Comparison of ENCODE assay signal across 24 cellular contexts in the genomic region with DNA sequence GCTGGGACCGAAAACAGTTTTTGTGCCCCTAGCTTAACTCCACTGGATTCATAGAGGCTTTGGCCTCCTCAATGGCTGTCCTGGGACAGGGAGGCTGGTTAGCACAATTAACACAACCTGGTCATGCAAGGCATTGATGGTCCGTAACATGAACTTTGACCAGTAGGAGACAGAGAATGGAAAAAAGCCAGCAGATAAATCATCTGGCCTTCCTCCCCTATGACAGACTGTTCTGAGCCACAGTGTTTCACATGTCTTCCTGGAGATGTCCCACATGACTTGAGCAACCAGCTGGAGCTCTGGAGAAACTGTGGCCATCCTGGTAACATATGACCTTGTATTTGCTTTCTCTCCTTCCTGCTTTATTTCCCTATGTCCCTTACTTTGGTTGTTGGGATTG.
DNase-seq lines count a peak whose midpoint lies in the region; ATAC-seq and TF ChIP-seq lines count a peak whose summit lies in the region.
"Had no signal": no experiment of that assay in that cellular context is flagged by ENCODE, and none has a peak within 500 bp of the region (broad histone marks: within the 10 kb centered on the region; RNA-seq: fewer than 3 reads in every experiment).

No MANE protein-coding gene starts in this region.

- 88 to 96% methylated on average over 2 of the region's 2 CpGs for WGBS in endodermal cell (ENCODE audit: insufficient coverage in 1 of 2, insufficient read length in 1 of 2), 2 experiments

- TF ChIP-seq CTCF in endodermal cell (conservative IDR thresholded peaks at IDR 0.05) (no peak), nephron (IDR thresholded peaks at IDR 0.05; ENCODE audit: unreplicated experiment in 3 of 3) (no peak), HFFc6 (IDR thresholded peaks at IDR 0.05) (no peak)

- H3K4me3 Mint-ChIP-seq in endodermal cell (no peak overlapping the region), nephron (no peak overlapping the region), HFFc6 (no peak overlapping the region)
- H3K4me3 Mint-ChIP-seq: CD14-positive monocyte; CD4-positive, alpha-beta T cell; CD8-positive, alpha-beta memory T cell; GM23338; H9 had no signal

- H3K4me3 ChIP-seq in endodermal cell (ENCODE audit: low read length), result no peak overlapping the region
- H3K4me3 ChIP-seq: A549; BLaER1 treated with 17β-estradiol and CSF1 and Interleukin-3, amounts not matched to agents 10 nM and 100 nM; GM23338 had no signal

- in situ Hi-C loops in Caki2 (cut with HindIII; ENCODE audit: low pct_unique_long_range_greater_than_20kb, low sequenced_read_pairs), result no loop called here

- H3K4me1 ChIP-seq in endodermal cell (ENCODE audit: control insufficient read depth, insufficient read depth, low read length), result peaks cover 4% of the 10 kb centered on the region
- H3K4me1 ChIP-seq: A549, BE2C had no signal

- H3K27ac ChIP-seq in endodermal cell (ENCODE audit: low read depth, low read length), result no peak overlapping the region
- H3K27ac ChIP-seq: A549; BLaER1 treated with 17β-estradiol and CSF1 and Interleukin-3, amounts not matched to agents 10 nM and 100 nM had no signal

- peaks cover 3% of the 10 kb centered on the region for H3K27me3 Mint-ChIP-seq in endodermal cell (ENCODE audit: insufficient read depth)
- peaks cover 12% of the 10 kb centered on the region for H3K27me3 Mint-ChIP-seq in nephron (ENCODE audit: low read depth)
- H3K27me3 Mint-ChIP-seq in HFFc6 (ENCODE audit: insufficient read depth), result no peaks in the 10 kb centered on the region; the same call in 1 of the 2 replicates

- H3K9me3 ChIP-seq in endodermal cell (ENCODE audit: control insufficient read depth, low read length), result no peaks in the 10 kb centered on the region
- H3K9me3 ChIP-seq: BE2C; BLaER1 treated with 17β-estradiol and CSF1 and Interleukin-3, amounts not matched to agents 10 nM and 100 nM had no signal

- no peaks in the 10 kb centered on the region for H3K9me3 Mint-ChIP-seq in endodermal cell
- H3K9me3 Mint-ChIP-seq in nephron, result no peaks in the 10 kb centered on the region
- no peaks in the 10 kb centered on the region for H3K9me3 Mint-ChIP-seq in HFFc6
- H3K9me3 Mint-ChIP-seq: CD4-positive, alpha-beta T cell; GM23338; H9 had no signal

- intact Hi-C loops in left colon (cut with DNase I, micrococcal nuclease), result no loop called here

- no peaks in the 10 kb centered on the region for H3K36me3 ChIP-seq in endodermal cell (ENCODE audit: control insufficient read depth, insufficient read depth, low read length)
- H3K36me3 ChIP-seq: BE2C; BLaER1 treated with 17β-estradiol and CSF1 and Interleukin-3, amounts not matched to agents 10 nM and 100 nM had no signal

- ATAC-seq in HG03159 (IDR thresholded peaks at IDR 0.05; ENCODE audit: unreplicated experiment), result no peak
- no peak for ATAC-seq in left colon
- ATAC-seq: A549, GM23338, HCT116 had no signal

- no peak overlapping the region for H3K27ac Mint-ChIP-seq in endodermal cell
- H3K27ac Mint-ChIP-seq in nephron, result peak overlapping the region in 2 of 3 experiments; percentile 24 to 50
- no peak overlapping the region for H3K27ac Mint-ChIP-seq in HFFc6
- H3K27ac Mint-ChIP-seq: CD14-positive monocyte; CD4-positive, alpha-beta T cell; CD8-positive, alpha-beta memory T cell; GM23338; H9 had no signal

- H3K27me3 ChIP-seq in endodermal cell (ENCODE audit: control insufficient read depth, insufficient read depth, low read length, poor library complexity, severe bottlenecking), result no peaks in the 10 kb centered on the region
- H3K27me3 ChIP-seq: BE2C; BLaER1 treated with 17β-estradiol and CSF1 and Interleukin-3, amounts not matched to agents 10 nM and 100 nM had no signal

- H3K4me1 Mint-ChIP-seq in endodermal cell (peaks cover 4% of the 10 kb centered on the region), nephron (peaks cover 37% of the 10 kb centered on the region), HFFc6 (ENCODE audit: low read depth) (peaks cover 7% of the 10 kb centered on the region)
- H3K4me1 Mint-ChIP-seq: CD14-positive monocyte; CD8-positive, alpha-beta memory T cell; GM23338 had no signal

- DNase-seq in Caki2 (ENCODE audit: low read depth), result peak; percentile 39
- DNase-seq in endodermal cell, result peak; percentile 17
- DNase-seq in kidney tubule cell (ENCODE audit: low spot score), result peak; percentile 31
- DNase-seq in HFFc6, result no peak
- DNase-seq in NCI-H2196 treated with DMSO at 0.1 percent for 48 hours (lab: John Stamatoyannopoulos, UW; ENCODE audit: unreplicated experiment), result no peak
- DNase-seq in left colon, result no peak
- DNase-seq: 8988T; ACHN; AML-193; BE2C; Calu3; CD4-positive, alpha-beta T cell; CD8-positive, alpha-beta memory T cell; DMS53; DMS79 treated with DMSO at 0.1 percent for 48 hours; GF-D8; H9 had no signal

- H3K36me3 Mint-ChIP-seq in endodermal cell (ENCODE audit: low read depth), result no peaks in the 10 kb centered on the region
- H3K36me3 Mint-ChIP-seq in nephron (ENCODE audit: low read depth), result no peaks in the 10 kb centered on the region
- H3K36me3 Mint-ChIP-seq in HFFc6 (ENCODE audit: low read depth), result no peaks in the 10 kb centered on the region
- H3K36me3 Mint-ChIP-seq: CD14-positive monocyte; CD8-positive, alpha-beta memory T cell had no signal

- H3K9ac ChIP-seq in endodermal cell (ENCODE audit: extremely low read depth, low read length, poor library complexity, severe bottlenecking), result no peak overlapping the region
- H3K9ac ChIP-seq: BLaER1 treated with 17β-estradiol and CSF1 and Interleukin-3, amounts not matched to agents 10 nM and 100 nM had no signal

Comparison
In these comparisons a context has a peak if more than half of its experiments do, and no peak if none do; other contexts are left out.
1. DNase-seq: peak in Caki2 (single experiment), endodermal cell (single experiment) and kidney tubule cell (single experiment); none in HFFc6 (single experiment), NCI-H2196 treated with DMSO at 0.1 percent for 48 hours (single experiment) and left colon (0 of 2).
2. H3K27ac Mint-ChIP-seq: peak in nephron (2 of 3); none in endodermal cell (single experiment) and HFFc6 (single experiment).